ENCODE assay signal across 8 cellular contexts in the genomic region with DNA sequence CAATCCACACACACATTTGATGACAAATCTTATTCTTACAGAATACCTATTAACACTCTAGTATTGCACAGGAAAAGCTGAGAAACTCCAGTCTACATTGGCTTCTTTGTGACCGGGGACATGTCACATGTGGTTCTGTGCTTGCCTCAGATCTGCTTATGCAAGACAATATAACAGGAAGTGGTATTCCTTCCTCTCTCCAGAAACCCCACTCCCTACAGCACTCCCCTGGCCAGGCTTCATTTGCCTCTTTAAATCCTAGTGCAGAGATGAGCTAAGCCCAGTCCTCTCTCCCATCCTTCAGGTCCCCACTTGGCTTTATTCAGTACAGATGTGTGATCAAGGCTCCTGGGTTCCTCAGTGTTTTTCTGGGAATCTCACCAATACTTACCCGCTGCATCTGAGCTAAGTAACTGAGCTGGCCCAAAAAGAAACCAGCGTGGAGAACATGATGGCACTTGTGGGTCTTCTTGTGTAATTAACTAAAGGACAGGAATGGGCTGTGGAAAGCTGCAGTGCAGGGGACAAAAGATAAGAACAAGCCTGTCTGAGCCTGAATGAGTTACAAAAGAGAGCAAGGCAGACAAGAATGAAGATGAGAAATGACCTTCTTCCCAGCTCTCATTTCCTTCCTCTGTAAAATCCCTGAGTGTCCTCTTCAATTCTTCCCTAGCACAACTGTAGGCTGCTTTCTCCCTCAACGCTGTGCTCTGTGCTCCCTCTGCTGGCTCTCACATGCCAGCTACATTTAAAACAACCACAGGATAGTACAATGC.
DNase-seq lines count a peak whose midpoint lies in the region; ATAC-seq and TF ChIP-seq lines count a peak whose summit lies in the region.

No MANE protein-coding gene starts in this region.

- H3K27me3 ChIP-seq in BE2C = peaks cover 9% of the 10 kb centered on the region
- no peaks in the 10 kb centered on the region for H3K27me3 ChIP-seq in lung (ENCODE audit: control insufficient read depth, insufficient read depth)

- no peaks in the 10 kb centered on the region for H3K36me3 ChIP-seq in BE2C
- H3K36me3 ChIP-seq in lung (ENCODE audit: control insufficient read depth in 2 of 2, insufficient read depth in 2 of 2, low read length in 2 of 2) = no peaks in the 10 kb centered on the region

- no peaks in the 10 kb centered on the region; the same call in 1 of the 2 replicates for H3K9me3 ChIP-seq in BE2C
- no peaks in the 10 kb centered on the region for H3K9me3 ChIP-seq in lung (ENCODE audit: control insufficient read depth in 2 of 2, insufficient read depth in 1 of 2, low read length in 1 of 2)

- WGBS in lung, 2 donors = 10 to 23% methylated on average over 4 of the region's 4 CpGs

- H3K4me1 ChIP-seq in BE2C (no peaks in the 10 kb centered on the region), lung (ENCODE audit: control insufficient read depth in 2 of 2, insufficient read depth in 2 of 2, low read length in 2 of 2) (peaks cover 0 to 2% of the 10 kb centered on the region in 2 donors)

- DNase-seq in BE2C = peak; percentile 39
- peak; percentile 34 for DNase-seq in NCI-H2196 (lab: John Stamatoyannopoulos, UW; ENCODE audit: unreplicated experiment)
- peak; percentile 16 for DNase-seq in effector CD4-positive, alpha-beta T cell
- peak; percentile 41 for DNase-seq in lung (ENCODE audit: low spot score)
- peak; percentile 18 for DNase-seq in stimulated activated naive CD4-positive, alpha-beta T cell treated with Interleukin-2 at 50 U/mL for 16 hours (lab: John Stamatoyannopoulos, UW)

- peak; percentile 98 for ATAC-seq in GM18867 (IDR thresholded peaks at IDR 0.05; ENCODE audit: unreplicated experiment)
- ATAC-seq in HG03280 (IDR thresholded peaks at IDR 0.05; ENCODE audit: unreplicated experiment) = peak; percentile 79
- peak; percentile 91 for ATAC-seq in lung (ENCODE audit: insufficient read depth, low FRiP score)

- no peak overlapping the region for H3K4me3 ChIP-seq in BE2C (ENCODE audit: low read depth, low read length)
- no peak overlapping the region for H3K4me3 ChIP-seq in WI38 (ENCODE audit: low read depth, low read length)
- H3K4me3 ChIP-seq in lung = no peak overlapping the region

- peak overlapping the region in 1 of 2 donors; percentile 29 for H3K27ac ChIP-seq in lung (ENCODE audit: low read depth in 1 of 2, low read length in 1 of 2)

- TF ChIP-seq CTCF in BE2C (IDR thresholded peaks at IDR 0.05; ENCODE audit: low read depth, low read length) (peak; percentile 82), WI38 (IDR thresholded peaks at IDR 0.05; ENCODE audit: low read depth, low read length) (peak; percentile 69), lung (IDR thresholded peaks at IDR 0.05; ENCODE audit: control extremely low read depth, extremely low read depth) (peak; percentile 85)
